In genomic region chr16:67111951-67112444, GRCh38 we compare ENCODE assay signal across 1 cellular context.
TF ChIP-seq lines count a peak whose summit lies in the region.

No MANE protein-coding gene starts in this region.

TF ChIP-seq in HepG2, 621 proteins besides CTCF, POLR2A, EP300 and RAD21 (continued from another document and continues in another):
- TF ChIP-seq ZXDC (CRISPR knock-in tag; IDR thresholded peaks at IDR 0.05): no peak
- no peak for TF ChIP-seq ZNF232 (CRISPR knock-in tag; IDR thresholded peaks at IDR 0.05; ENCODE audit: borderline replicate concordance)
- no peak for TF ChIP-seq ZNF567 (CRISPR knock-in tag; IDR thresholded peaks at IDR 0.05; ENCODE audit: borderline replicate concordance)
- TF ChIP-seq ZBED4 (CRISPR knock-in tag; IDR thresholded peaks at IDR 0.05; ENCODE audit: borderline replicate concordance): no peak
- TF ChIP-seq ZNF557 (CRISPR knock-in tag; IDR thresholded peaks at IDR 0.05): no peak
- no peak for TF ChIP-seq POLR2AphosphoS2 (IDR thresholded peaks at IDR 0.05; ENCODE audit: low read depth, low read length)
- TF ChIP-seq ZNF710 (CRISPR knock-in tag; IDR thresholded peaks at IDR 0.05; ENCODE audit: borderline replicate concordance): no peak
- TF ChIP-seq ZNF572 (CRISPR knock-in tag; IDR thresholded peaks at IDR 0.05): peak; percentile 82
- TF ChIP-seq ZNF282 (IDR thresholded peaks at IDR 0.05; ENCODE audit: partially characterized antibody): no peak
- no peak for TF ChIP-seq RCOR2 (CRISPR knock-in tag; IDR thresholded peaks at IDR 0.05)
- TF ChIP-seq FOXO1 (CRISPR knock-in tag; IDR thresholded peaks at IDR 0.05): no peak
- TF ChIP-seq ONECUT2 (CRISPR knock-in tag; IDR thresholded peaks at IDR 0.05): no peak
- no peak for TF ChIP-seq MBNL3 (CRISPR knock-in tag; conservative IDR thresholded peaks at IDR 0.05)
- no peak for TF ChIP-seq SMAD9 (CRISPR knock-in tag; IDR thresholded peaks at IDR 0.05)
- no peak for TF ChIP-seq AGO1 (IDR thresholded peaks at IDR 0.05; ENCODE audit: low read depth, low read length, poor library complexity, severe bottlenecking)
- no peak for TF ChIP-seq KLF16 (CRISPR knock-in tag; IDR thresholded peaks at IDR 0.05)
- TF ChIP-seq ZSCAN20 (CRISPR knock-in tag; IDR thresholded peaks at IDR 0.05; ENCODE audit: borderline replicate concordance): no peak
- no peak for TF ChIP-seq TFDP1 (CRISPR knock-in tag; IDR thresholded peaks at IDR 0.05; ENCODE audit: borderline replicate concordance)
- no peak for TF ChIP-seq THYN1 (CRISPR knock-in tag; IDR thresholded peaks at IDR 0.05; ENCODE audit: borderline replicate concordance, low read depth)
- TF ChIP-seq ZGPAT (CRISPR knock-in tag; IDR thresholded peaks at IDR 0.05): no peak
- no peak for TF ChIP-seq ZBTB33 (CRISPR knock-in tag; IDR thresholded peaks at IDR 0.05)
- no peak for TF ChIP-seq ZNF772 (CRISPR knock-in tag; IDR thresholded peaks at IDR 0.05)
- no peak for TF ChIP-seq NFKB2 (CRISPR knock-in tag; IDR thresholded peaks at IDR 0.05; ENCODE audit: borderline replicate concordance)
- TF ChIP-seq DNMT1 (CRISPR knock-in tag; IDR thresholded peaks at IDR 0.05): no peak
- no peak for TF ChIP-seq MXI1 (IDR thresholded peaks at IDR 0.05; ENCODE audit: borderline replicate concordance, low read depth, low read length)
- no peak for TF ChIP-seq ZFP90 (CRISPR knock-in tag; IDR thresholded peaks at IDR 0.05; ENCODE audit: borderline replicate concordance)
- no peak for TF ChIP-seq GLMP (CRISPR knock-in tag; IDR thresholded peaks at IDR 0.05; ENCODE audit: borderline replicate concordance)
- TF ChIP-seq RAD51 (IDR thresholded peaks at IDR 0.05; ENCODE audit: borderline replicate concordance): no peak
- no peak for TF ChIP-seq ZNF605 (CRISPR knock-in tag; IDR thresholded peaks at IDR 0.05)
- TF ChIP-seq SP140L (CRISPR knock-in tag; IDR thresholded peaks at IDR 0.05; ENCODE audit: borderline replicate concordance): no peak
- TF ChIP-seq HOMEZ (CRISPR knock-in tag; IDR thresholded peaks at IDR 0.05; ENCODE audit: low read depth): no peak
- no peak for TF ChIP-seq ZNF670 (CRISPR knock-in tag; IDR thresholded peaks at IDR 0.05; ENCODE audit: borderline replicate concordance)
- TF ChIP-seq ZSCAN9 (CRISPR knock-in tag; IDR thresholded peaks at IDR 0.05; ENCODE audit: borderline replicate concordance): no peak
- no peak for TF ChIP-seq NFKBIZ (CRISPR knock-in tag; IDR thresholded peaks at IDR 0.05)
- no peak for TF ChIP-seq KDM5A (IDR thresholded peaks at IDR 0.05; ENCODE audit: borderline replicate concordance, low read length)
- no peak for TF ChIP-seq DDIT3 (CRISPR knock-in tag; IDR thresholded peaks at IDR 0.05)
- TF ChIP-seq ZNF839 (CRISPR knock-in tag; IDR thresholded peaks at IDR 0.05; ENCODE audit: borderline replicate concordance): no peak
- TF ChIP-seq NCOA5 (CRISPR knock-in tag; IDR thresholded peaks at IDR 0.05): no peak
- TF ChIP-seq FOXP1 (IDR thresholded peaks at IDR 0.05): no peak
- no peak for TF ChIP-seq FOXP1 (CRISPR knock-in tag; IDR thresholded peaks at IDR 0.05)
- no peak for TF ChIP-seq RBFOX2 (IDR thresholded peaks at IDR 0.05; ENCODE audit: low read depth, low read length)
- TF ChIP-seq ZNF510 (CRISPR knock-in tag; IDR thresholded peaks at IDR 0.05; ENCODE audit: low read depth): no peak
- TF ChIP-seq MYPOP (CRISPR knock-in tag; IDR thresholded peaks at IDR 0.05): no peak
- TF ChIP-seq ZNF501 (CRISPR knock-in tag; IDR thresholded peaks at IDR 0.05): 0 out of 2 replicates have a peak, but pooled peaks have one; percentile 8
